Comparison of ENCODE assay signal across 32 cellular contexts in genomic region chr11:10139081-10139480, GRCh38.
"Had no signal": no experiment of that assay in that cellular context is flagged by ENCODE, and none has a peak within 500 bp of the region (broad histone marks: within the 10 kb centered on the region; RNA-seq: fewer than 3 reads in every experiment).

No MANE protein-coding gene starts in this region.

- ATAC-seq: activated T-cell treated with anti-CD3 and anti-CD28 coated beads, Interleukin-2, amount 50 U/mL, for 72 hours; effector memory CD8-positive, alpha-beta T cell; left lung; lower lobe of right lung; sciatic nerve; stimulated activated memory B cell treated with anti-CD40 and anti-IgM and Interleukin-4, amounts not matched to agents 10 μg/mL and 1 μg/mL and 100 μg/mL, for 72 hours; stimulated activated naive CD8-positive, alpha-beta T cell treated with anti-CD3 and anti-CD28 coated beads, Interleukin-15, amount 100 ng/mL, for 72 hours had no signal

- H3K27me3 ChIP-seq: ascending aorta, brain microvascular endothelial cell, left lung, neutrophil, pancreas, uterus had no signal

- H3K4me1 Mint-ChIP-seq: naive B cell; nephron progenitor cell; stimulated activated memory B cell treated with anti-CD40 and anti-IgM and Interleukin-4, amounts not matched to agents 10 μg/mL and 1 μg/mL and 100 μg/mL, for 72 hours; stimulated activated naive CD8-positive, alpha-beta T cell treated with anti-CD3 and anti-CD28 coated beads, Interleukin-15, amount 100 ng/mL, for 72 hours had no signal

- H3K4me1 ChIP-seq: left lung, pancreas, prostate gland had no signal

- H3K9me3 ChIP-seq: ascending aorta, left lung, lower lobe of right lung, neutrophil, pancreas, prostate gland, uterus had no signal

- H3K4me3 Mint-ChIP-seq: activated naive CD8-positive, alpha-beta T cell; activated T-cell treated with anti-CD3 and anti-CD28 coated beads, Interleukin-2, amount 50 U/mL, for 72 hours; effector memory CD8-positive, alpha-beta T cell; naive B cell; nephron progenitor cell; stimulated activated memory B cell treated with anti-CD40 and anti-IgM and Interleukin-4, amounts not matched to agents 10 μg/mL and 1 μg/mL and 100 μg/mL, for 72 hours; stimulated activated naive CD8-positive, alpha-beta T cell treated with anti-CD3 and anti-CD28 coated beads, Interleukin-15, amount 100 ng/mL, for 72 hours; T-helper 1 cell treated with Interleukin-12 subunit alpha and Interleukin-12 subunit beta and Interleukin-4 antibody, amounts not matched to agents 30 μg/mL and 1 μg/mL, for 36 hours; type B pancreatic cell had no signal

- DNase-seq: activated CD4-positive, alpha-beta T cell treated with anti-CD3 and anti-CD28 coated beads for 4 hours; activated CD4-positive, alpha-beta T cell treated with anti-CD3 and anti-CD28 coated beads, Interleukin-2, amount 50 U/mL, for 4 hours; activated naive CD4-positive, alpha-beta T cell treated with Interleukin-2 at 50 U/mL for 16 hours; activated T-cell treated with anti-CD3 and anti-CD28 coated beads for 4 hours; activated T-cell treated with anti-CD3 and anti-CD28 coated beads, Interleukin-2, amount 50 U/mL, for 72 hours; caudate nucleus; cortex of kidney; effector memory CD8-positive, alpha-beta T cell; foreskin melanocyte; left lung; lower lobe of right lung; mucosa of descending colon; naive B cell; nephron progenitor cell; pancreas; retina; small intestine; stimulated activated CD4-positive, alpha-beta T cell treated with anti-CD3 and anti-CD28 coated beads, Interleukin-4, amount 100 ng/mL, for 24 hours; stimulated activated naive CD8-positive, alpha-beta T cell treated with anti-CD3 and anti-CD28 coated beads, Interleukin-15, amount 100 ng/mL, for 72 hours; substantia nigra; T-helper 9 cell; uterus had no signal

- H3K27ac Mint-ChIP-seq: activated naive CD8-positive, alpha-beta T cell; activated T-cell treated with anti-CD3 and anti-CD28 coated beads, Interleukin-2, amount 50 U/mL, for 72 hours; effector memory CD8-positive, alpha-beta T cell; naive B cell; nephron progenitor cell; stimulated activated memory B cell treated with anti-CD40 and anti-IgM and Interleukin-4, amounts not matched to agents 10 μg/mL and 1 μg/mL and 100 μg/mL, for 72 hours; stimulated activated naive CD8-positive, alpha-beta T cell treated with anti-CD3 and anti-CD28 coated beads, Interleukin-15, amount 100 ng/mL, for 72 hours; T-helper 1 cell treated with Interleukin-12 subunit alpha and Interleukin-12 subunit beta and Interleukin-4 antibody, amounts not matched to agents 30 μg/mL and 1 μg/mL, for 36 hours; type B pancreatic cell had no signal

- H3K36me3 ChIP-seq: ascending aorta, brain microvascular endothelial cell, left lung, lower lobe of right lung, neutrophil, pancreas, prostate gland, uterus had no signal

- H3K4me3 ChIP-seq: ascending aorta, left lung, lower lobe of right lung, mucosa of descending colon, pancreas, prostate gland, uterus had no signal

- H3K27ac ChIP-seq: ascending aorta, brain microvascular endothelial cell, left lung, lower lobe of right lung, neutrophil, pancreas, prostate gland, uterus, VCaP had no signal
